Comparison of ENCODE assay signal across 8 cellular contexts in the genomic region with DNA sequence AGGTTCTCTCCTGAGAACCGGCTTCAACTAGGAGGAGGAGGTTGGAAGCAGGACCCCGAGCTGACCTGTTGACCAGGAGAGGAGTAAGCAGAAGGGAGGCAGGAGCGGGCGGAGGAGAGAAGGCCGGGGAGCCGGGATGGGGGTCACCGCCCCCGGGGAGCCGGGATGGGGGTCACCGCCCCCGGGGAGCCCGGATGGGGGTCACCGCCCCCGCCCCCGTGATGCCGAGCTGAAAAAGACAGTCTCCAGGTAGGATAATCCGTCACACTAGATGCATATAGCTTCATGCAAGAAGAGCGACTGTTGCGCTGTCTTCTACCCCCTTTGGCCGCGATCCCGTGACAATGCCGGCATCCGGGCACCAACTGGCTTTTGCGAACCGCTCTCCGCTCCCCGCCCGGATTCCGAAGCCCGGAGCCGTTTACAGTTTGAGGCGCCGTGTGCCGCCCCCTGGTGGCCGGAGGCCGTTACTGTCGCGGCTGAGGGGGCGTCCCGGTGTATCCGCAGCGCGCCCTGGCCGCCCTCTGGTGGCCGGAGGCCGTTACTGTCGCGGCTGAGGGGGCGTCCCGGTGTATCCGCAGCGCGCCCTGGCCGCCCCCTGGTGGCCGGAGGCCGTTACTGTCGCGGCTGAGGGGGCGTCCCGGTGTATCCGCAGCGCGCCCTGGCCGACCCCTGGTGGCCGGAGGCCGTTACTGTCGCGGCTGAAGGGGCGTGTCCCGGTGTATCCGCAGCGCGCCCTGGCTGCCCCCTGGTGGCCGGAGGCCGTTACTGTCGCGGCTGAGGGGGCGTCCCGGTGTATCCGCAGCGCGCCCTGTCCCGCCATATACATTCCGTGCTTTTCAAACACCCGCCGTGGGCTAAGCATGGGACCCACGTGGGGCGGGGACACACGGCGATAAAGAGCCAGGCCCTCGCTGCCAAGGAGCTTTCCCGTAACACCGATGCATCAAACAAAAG.
DNase-seq lines count a peak whose midpoint lies in the region; ATAC-seq and TF ChIP-seq lines count a peak whose summit lies in the region.

No MANE protein-coding gene starts in this region.

- ATAC-seq in GM19395 (IDR thresholded peaks at IDR 0.05; ENCODE audit: unreplicated experiment) (peak; percentile 41), GM19452 (IDR thresholded peaks at IDR 0.05; ENCODE audit: unreplicated experiment) (no peak), GM21717 (IDR thresholded peaks at IDR 0.05; ENCODE audit: unreplicated experiment) (no peak), GM18498 (IDR thresholded peaks at IDR 0.05; ENCODE audit: unreplicated experiment) (no peak)

- peak; percentile 61 for TF ChIP-seq CTCF in fibroblast of villous mesenchyme (IDR thresholded peaks at IDR 0.05; ENCODE audit: insufficient read depth, low read depth, low read length)

- DNase-seq in activated CD8-positive, alpha-beta memory T cell treated with anti-CD3 and anti-CD28 coated beads for 48 hours (ENCODE audit: low read depth in 2 of 3, low spot score in 2 of 3), result peak; percentile 65 to 80 (median 70)
- DNase-seq in fibroblast of villous mesenchyme (ENCODE audit: low read depth) (no peak), NCI-H524 (lab: John Stamatoyannopoulos, UW) (no peak)
- DNase-seq in stimulated activated CD4-positive, alpha-beta T cell treated with anti-CD3 and anti-CD28 coated beads, TNF-alpha, amount 100 ng/mL, for 4 hours (ENCODE audit: low read depth in 3 of 3), result peak in 2 of 3 experiments; percentile 12 to 13

- no peak overlapping the region for H3K4me3 ChIP-seq in fibroblast of villous mesenchyme (ENCODE audit: low read depth, low read length)

Comparison
In these comparisons a context has a peak if more than half of its experiments do, and no peak if none do; other contexts are left out.
1. DNase-seq: peak in activated CD8-positive, alpha-beta memory T cell treated with anti-CD3 and anti-CD28 coated beads for 48 hours (3 of 3) and stimulated activated CD4-positive, alpha-beta T cell treated with anti-CD3 and anti-CD28 coated beads, TNF-alpha, amount 100 ng/mL, for 4 hours (2 of 3); none in fibroblast of villous mesenchyme (single experiment) and NCI-H524 (0 of 2).